In the genomic region with DNA sequence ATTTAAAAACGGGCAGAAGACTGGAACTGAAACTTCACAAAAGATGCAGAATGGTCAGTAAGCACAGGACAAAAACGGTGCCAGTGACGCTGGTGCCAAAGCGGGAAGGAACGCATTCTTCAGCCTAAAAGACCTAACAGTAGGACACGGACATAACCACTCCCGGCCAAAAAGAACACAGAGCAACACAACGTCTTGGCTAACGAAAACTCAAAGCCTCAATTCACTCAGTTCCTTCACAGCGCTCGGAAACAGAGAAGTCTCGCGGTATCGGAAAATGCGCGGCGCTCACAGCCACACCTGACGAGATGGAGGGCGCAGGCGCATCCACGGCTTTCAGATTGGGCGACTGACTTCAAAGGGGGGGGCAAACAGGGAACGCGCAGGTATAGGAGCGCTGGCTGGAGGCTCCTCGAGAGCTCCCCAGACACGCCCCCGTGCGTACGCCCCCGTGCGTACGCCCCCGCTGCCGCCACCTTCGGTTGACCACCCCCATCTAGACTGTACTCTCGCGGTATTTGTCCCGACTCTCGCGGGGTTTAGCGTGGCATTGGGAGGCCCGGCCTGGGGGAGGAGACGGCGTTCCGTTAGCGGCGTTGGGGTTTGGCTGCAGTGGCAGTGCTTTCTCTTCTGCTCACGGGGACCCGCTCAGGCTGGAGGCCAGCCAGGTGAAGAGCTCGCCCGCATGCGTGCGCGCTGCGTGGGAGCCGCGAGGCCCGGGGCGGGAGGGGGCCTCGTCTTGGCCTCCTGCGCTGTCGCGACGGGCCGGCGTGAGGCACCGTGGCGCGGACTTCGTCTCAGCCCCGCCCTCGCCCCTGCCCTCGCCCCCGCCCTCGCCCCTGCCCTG, we compare ENCODE assay signal across 8 cellular contexts. TPM values are rescaled to one million over a fixed set of nuclear protein-coding genes. Genes with fewer than 3 reads are reported as not detected.
DNase-seq lines count a peak whose midpoint lies in the region; ATAC-seq and TF ChIP-seq lines count a peak whose summit lies in the region.

A gene (plus strand): TSS at position 576 of the 847 bp plus-strand sequence. CDS start 321 bp downstream, outside the sequence.

- peak within 1 kb of the TSS; percentile 92 for H3K4me3 ChIP-seq in CD8-positive, alpha-beta memory T cell (ENCODE audit: low read length)
- peak within 1 kb of the TSS; percentile 91 for H3K4me3 ChIP-seq in lung

- no peaks in the 10 kb centered on the region for H3K9me3 ChIP-seq in CD8-positive, alpha-beta memory T cell (ENCODE audit: low read length)
- H3K9me3 ChIP-seq in lung (ENCODE audit: control insufficient read depth in 2 of 2, insufficient read depth in 1 of 2, low read length in 1 of 2): no peaks in the 10 kb centered on the region

- H3K9me3 Mint-ChIP-seq in CD8-positive, alpha-beta memory T cell: peaks cover 2 to 6% (median 6%) of the 10 kb centered on the region in 5 donors

- H3K27ac Mint-ChIP-seq in CD8-positive, alpha-beta memory T cell: peak within 1 kb of the TSS; percentile 95 to 100 (median 97)

- CTCF ChIA-PET in CD8-positive, alpha-beta memory T cell (lab: Charles Lee): interaction anchor here (0.9 to 1.9 kb wide), 8 partner anchors 9 to 98 kb away, joined by 3 to 8 read pairs (median 4); a partner anchor contains a TSS

- H3K4me1 ChIP-seq in CD8-positive, alpha-beta memory T cell (ENCODE audit: insufficient read depth, low read length): peaks cover 33% of the 10 kb centered on the region
- peaks cover 3 to 14% of the 10 kb centered on the region in 2 donors for H3K4me1 ChIP-seq in lung (ENCODE audit: control insufficient read depth in 2 of 2, insufficient read depth in 2 of 2, low read length in 2 of 2)

- H3K36me3 Mint-ChIP-seq in CD8-positive, alpha-beta memory T cell: peaks cover 2 to 45% (median 11%) of the 10 kb centered on the region in 3 donors

- ATAC-seq in GM19468 (IDR thresholded peaks at IDR 0.05; ENCODE audit: extremely low read depth, unreplicated experiment) (peak; percentile 64), lung (ENCODE audit: insufficient read depth, low FRiP score) (peak; percentile 92)

- no peaks in the 10 kb centered on the region for H3K27me3 ChIP-seq in CD8-positive, alpha-beta memory T cell (ENCODE audit: insufficient read depth, low read length, poor library complexity, severe bottlenecking)
- H3K27me3 ChIP-seq in lung (ENCODE audit: control insufficient read depth, insufficient read depth): no peaks in the 10 kb centered on the region

- peak within 1 kb of the TSS; percentile 89 to 98 (median 94) for H3K4me3 Mint-ChIP-seq in CD8-positive, alpha-beta memory T cell

- TF ChIP-seq CTCF in lung (IDR thresholded peaks at IDR 0.05; ENCODE audit: control extremely low read depth, extremely low read depth): no peak

- peak within 1 kb of the TSS; percentile 81 for H3K27ac ChIP-seq in CD8-positive, alpha-beta memory T cell (ENCODE audit: low read depth, low read length)
- peak within 1 kb of the TSS; percentile 89 to 97 for H3K27ac ChIP-seq in lung (ENCODE audit: low read depth in 1 of 2, low read length in 1 of 2)

- peaks cover 35 to 48% (median 40%) of the 10 kb centered on the region in 3 donors for H3K4me1 Mint-ChIP-seq in CD8-positive, alpha-beta memory T cell

- WGBS in lung, 2 donors: 0% methylated on average over 50 to 76 of the region's 76 CpGs

- H3K27me3 Mint-ChIP-seq in CD8-positive, alpha-beta memory T cell: no peaks in the 10 kb centered on the region

- peak; percentile 99 to 100 (median 99) for DNase-seq in CD8-positive, alpha-beta memory T cell
- DNase-seq in HS-5 (ENCODE audit: low read depth) (peak; percentile 97), lung (ENCODE audit: low spot score) (peak; percentile 99)
- peak; percentile 96 for DNase-seq in NK-92 treated with Interleukin-12 subunit alpha and Interleukin-12 subunit beta, amount 100 ng/mL, for 24 hours (lab: John Stamatoyannopoulos, UW)
- DNase-seq in activated CD8-positive, alpha-beta memory T cell treated with anti-CD3 and anti-CD28 coated beads for 24 hours: peak; percentile 100
- DNase-seq in effector CD8-positive, alpha-beta T cell (lab: John Stamatoyannopoulos, UW): peak; percentile 100
- peak; percentile 99 to 100 (median 100) for DNase-seq in stimulated activated CD4-positive, alpha-beta T cell treated with anti-CD3 and anti-CD28 coated beads, TNF-alpha, amount 100 ng/mL, for 4 hours (ENCODE audit: low read depth in 3 of 3)

- H3K36me3 ChIP-seq in CD8-positive, alpha-beta memory T cell (ENCODE audit: insufficient read depth, low read length): no peaks in the 10 kb centered on the region
- peaks cover 1 to 3% of the 10 kb centered on the region in 2 donors for H3K36me3 ChIP-seq in lung (ENCODE audit: control insufficient read depth in 2 of 2, insufficient read depth in 2 of 2, low read length in 2 of 2)

- POLR2A ChIA-PET in CD8-positive, alpha-beta memory T cell (lab: Charles Lee): interaction anchor here (0.5 to 3.0 kb wide), 11 partner anchors 10 to 98 kb away, joined by 3 to 26 read pairs (median 5); a partner anchor contains a TSS

RNA-seq across cellular contexts. Expression of the gene that starts here (rescaled TPM):
- total RNA-seq in CD8-positive, alpha-beta memory T cell: 10 to 100 TPM; 54.1 to 58.2 TPM
- 15.8 TPM for polyA plus RNA-seq in CD8-positive, alpha-beta memory T cell
- total RNA-seq in lung: 100 to 1,000 TPM in 1 of 2 donors, 10 to 100 TPM in 1; 67.7 to 291 TPM
- 10 to 100 TPM; 15.3 to 38.1 TPM for polyA plus RNA-seq in lung

Comparison
In these comparisons a context has a peak if more than half of its experiments do, and no peak if none do; other contexts are left out.
1. Peak in every context shown above with its lines: DNase-seq, ATAC-seq, H3K4me3 ChIP-seq and H3K27ac ChIP-seq.